ENCODE assay signal across 8 cellular contexts in genomic region chr7:147245274-147245673, GRCh38.
A peak's percentile ranks its signal among the peaks of the same experiment; 100 is the strongest.
DNase-seq lines count a peak whose midpoint lies in the region; ATAC-seq, FAIRE-seq and TF ChIP-seq lines count a peak whose summit lies in the region.

No MANE protein-coding gene starts in this region.

- TF ChIP-seq POLR2A in endothelial cell of umbilical vein (IDR thresholded peaks at IDR 0.05; ENCODE audit: low read depth, low read length) = no peak

- ATAC-seq in HG03280 (IDR thresholded peaks at IDR 0.05; ENCODE audit: unreplicated experiment) = peak; percentile 65
- no peak for ATAC-seq in HG03571 (IDR thresholded peaks at IDR 0.05; ENCODE audit: unreplicated experiment)

- BruUV-seq in endothelial cell of umbilical vein (replicated peaks; lab: Mats Ljungman, UMichigan) = no TSS peak

- H3K79me2 ChIP-seq in endothelial cell of umbilical vein (ENCODE audit: control insufficient read depth, insufficient read depth, low read length) = no peaks in the 10 kb centered on the region

- FAIRE-seq in endothelial cell of umbilical vein (lab: Jason Lieb, UNC) = no peak

- H3K36me3 ChIP-seq in endothelial cell of umbilical vein (ENCODE audit: control insufficient read depth in 2 of 2, extremely low read depth in 1 of 2, insufficient read depth in 2 of 2, low read length in 2 of 2) = no peaks in the 10 kb centered on the region

- no peaks in the 10 kb centered on the region for H3K4me1 ChIP-seq in endothelial cell of umbilical vein (ENCODE audit: control insufficient read depth, extremely low read depth, insufficient read depth, low read length)

- H3K4me3 Mint-ChIP-seq in nephron progenitor cell = no peak overlapping the region

- no peaks in the 10 kb centered on the region for H3K27me3 Mint-ChIP-seq in nephron progenitor cell (ENCODE audit: low read depth, poor library complexity)

- H3K27ac ChIP-seq in endothelial cell of umbilical vein (ENCODE audit: insufficient read depth, low read depth, low read length) = no peak overlapping the region

- DNase-seq in A172 (ENCODE audit: low spot score) (peak; percentile 63), ELR (ENCODE audit: low read depth) (peak; percentile 50), OCI-M1 (lab: John Stamatoyannopoulos, UW) (peak; percentile 85), endothelial cell of umbilical vein (ENCODE audit: low read depth, low spot score) (no peak), nephron progenitor cell (peak; percentile 32), NCI-H1930 (lab: John Stamatoyannopoulos, UW) (no peak)

- no peaks in the 10 kb centered on the region for H3K9me1 ChIP-seq in endothelial cell of umbilical vein (replicated peaks; ENCODE audit: control insufficient read depth, extremely low read depth, insufficient read depth, low read length)

- H3K9ac ChIP-seq in endothelial cell of umbilical vein (replicated peaks; ENCODE audit: extremely low read depth, insufficient read depth, low read length) = no peak overlapping the region

- no peak overlapping the region for H3K4me3 ChIP-seq in endothelial cell of umbilical vein (replicated peaks in 1 of 3; ENCODE audit: insufficient read depth in 1 of 3, low read depth in 1 of 3, low read length in 3 of 3)

- H3K9me3 ChIP-seq in endothelial cell of umbilical vein (replicated peaks; ENCODE audit: control insufficient read depth, insufficient read depth, low read length) = no peaks in the 10 kb centered on the region

- no peak overlapping the region for H2AFZ ChIP-seq in endothelial cell of umbilical vein (ENCODE audit: low read depth, low read length)

- H3K36me3 Mint-ChIP-seq in nephron progenitor cell (ENCODE audit: low read depth) = no peaks in the 10 kb centered on the region

- POLR2A ChIA-PET in endothelial cell of umbilical vein (lab: Charles Lee) = no interaction called here

- H3K4me2 ChIP-seq in endothelial cell of umbilical vein (ENCODE audit: insufficient read depth, low read length) = no peak overlapping the region

- no peaks in the 10 kb centered on the region for H3K9me3 Mint-ChIP-seq in nephron progenitor cell

- dilution Hi-C loops in endothelial cell of umbilical vein (cut with MboI; ENCODE audit: extremely low pct_ligation_motif_present, low sequenced_read_pairs) = no loop called here

- H4K20me1 ChIP-seq in endothelial cell of umbilical vein (replicated peaks; ENCODE audit: control insufficient read depth, extremely low read depth, insufficient read depth, low read length) = no peaks in the 10 kb centered on the region

- no peaks in the 10 kb centered on the region for H3K4me1 Mint-ChIP-seq in nephron progenitor cell

- intact Hi-C loops in endothelial cell of umbilical vein (cut with micrococcal nuclease) = no loop called here

- CTCF ChIA-PET in endothelial cell of umbilical vein (lab: Charles Lee) = no interaction called here

- TF ChIP-seq CTCF in endothelial cell of umbilical vein (IDR thresholded peaks at IDR 0.05; ENCODE audit: extremely low read depth in 1 of 2, insufficient read depth in 1 of 2, low read depth in 1 of 2, low read length in 2 of 2) (peak; percentile 7 to 18), nephron progenitor cell (IDR thresholded peaks at IDR 0.05) (peak; percentile 60)

- H3K27ac Mint-ChIP-seq in nephron progenitor cell = no peak overlapping the region

- no peaks in the 10 kb centered on the region for H3K27me3 ChIP-seq in endothelial cell of umbilical vein (ENCODE audit: control insufficient read depth in 2 of 2, insufficient read depth in 2 of 2, low read length in 2 of 2)

TF ChIP-seq in endothelial cell of umbilical vein, 7 proteins besides CTCF, POLR2A, EP300 and RAD21:
- TF ChIP-seq FOS (IDR thresholded peaks at IDR 0.05; ENCODE audit: borderline replicate concordance, insufficient read depth, low read length) = no peak
- TF ChIP-seq MYC (IDR thresholded peaks at IDR 0.05; ENCODE audit: low read depth, low read length) = no peak
- TF ChIP-seq EZH2 (IDR thresholded peaks at IDR 0.05; ENCODE audit: borderline replicate concordance, low read depth, low read length, severe bottlenecking) = no peak
- no peak for TF ChIP-seq POLR2AphosphoS5 (IDR thresholded peaks at IDR 0.05; ENCODE audit: insufficient read depth, low read depth, low read length)

Comparison
In these comparisons a context has a peak if more than half of its experiments do, and no peak if none do; other contexts are left out.
1. DNase-seq: peak in A172 (single experiment), ELR (single experiment), OCI-M1 (single experiment) and nephron progenitor cell (single experiment); none in endothelial cell of umbilical vein (single experiment) and NCI-H1930 (0 of 2).